In genomic region chr7:75737856-75738603, GRCh38 we compare ENCODE assay signal across 8 cellular contexts. TPM values are rescaled to one million over a fixed set of nuclear protein-coding genes. Genes with fewer than 3 reads are reported as not detected.
DNase-seq lines count a peak whose midpoint lies in the region; ATAC-seq, FAIRE-seq and TF ChIP-seq lines count a peak whose summit lies in the region.

No MANE protein-coding gene starts in this region.

- peaks cover 7% of the 10 kb centered on the region for H3K27me3 ChIP-seq in iPS-15b (ENCODE audit: control insufficient read depth, insufficient read depth, low read length)

- peaks cover 4% of the 10 kb centered on the region for H3K27me3 Mint-ChIP-seq in activated CD8-positive, alpha-beta T cell treated with anti-CD3 and anti-CD28 coated beads for 36 hours

- H3K4me3 Mint-ChIP-seq in activated CD8-positive, alpha-beta T cell treated with anti-CD3 and anti-CD28 coated beads for 36 hours = peak overlapping the region; percentile 88
- H3K4me3 Mint-ChIP-seq in stimulated activated effector memory CD8-positive, alpha-beta T cell treated with anti-CD3 and anti-CD28 coated beads, Interleukin-12 subunit alpha, Interleukin-12 subunit beta, amount 100 ng/mL, for 72 hours = peak overlapping the region; percentile 95

- FAIRE-seq in GM19239 (lab: Jason Lieb, UNC) = no peak

- CTCF ChIA-PET in activated CD8-positive, alpha-beta T cell treated with anti-CD3 and anti-CD28 coated beads for 36 hours (lab: Charles Lee) = interaction anchor here (2.6 kb wide), 1 partner anchor 25 kb away, joined by 11 read pairs; no protein-coding TSS in a partner anchor

- H3K4me1 ChIP-seq in iPS-15b (ENCODE audit: control insufficient read depth, insufficient read depth, low read length) = peaks cover 4% of the 10 kb centered on the region

- H3K4me1 Mint-ChIP-seq in activated CD8-positive, alpha-beta T cell treated with anti-CD3 and anti-CD28 coated beads for 36 hours (ENCODE audit: low read depth) = peaks cover 16% of the 10 kb centered on the region
- H3K4me1 Mint-ChIP-seq in stimulated activated effector memory CD8-positive, alpha-beta T cell treated with anti-CD3 and anti-CD28 coated beads, Interleukin-12 subunit alpha, Interleukin-12 subunit beta, amount 100 ng/mL, for 72 hours = peaks cover 26% of the 10 kb centered on the region

- peak overlapping the region; percentile 90 for H3K4me3 ChIP-seq in iPS-15b (ENCODE audit: low read depth, low read length)

- peak overlapping the region; percentile 60 for H3K9ac ChIP-seq in iPS-15b (ENCODE audit: low read depth, low read length)

- no peaks in the 10 kb centered on the region for H3K36me3 Mint-ChIP-seq in activated CD8-positive, alpha-beta T cell treated with anti-CD3 and anti-CD28 coated beads for 36 hours (ENCODE audit: low read depth)
- H3K36me3 Mint-ChIP-seq in stimulated activated effector memory CD8-positive, alpha-beta T cell treated with anti-CD3 and anti-CD28 coated beads, Interleukin-12 subunit alpha, Interleukin-12 subunit beta, amount 100 ng/mL, for 72 hours = peaks cover 13% of the 10 kb centered on the region

- no peaks in the 10 kb centered on the region for H3K9me3 ChIP-seq in iPS-15b (ENCODE audit: control insufficient read depth, insufficient read depth, low read length)

- ATAC-seq in activated CD8-positive, alpha-beta T cell treated with anti-CD3 and anti-CD28 coated beads for 36 hours = no peak
- ATAC-seq in stimulated activated effector memory CD8-positive, alpha-beta T cell treated with anti-CD3 and anti-CD28 coated beads, Interleukin-12 subunit alpha, Interleukin-12 subunit beta, amount 100 ng/mL, for 72 hours = no peak
- ATAC-seq in GM21528 (IDR thresholded peaks at IDR 0.05; ENCODE audit: low FRiP score, unreplicated experiment) = no peak
- ATAC-seq in GM19324 (IDR thresholded peaks at IDR 0.05; ENCODE audit: low FRiP score, unreplicated experiment) = no peak

- H3K36me3 ChIP-seq in iPS-15b (ENCODE audit: control insufficient read depth, insufficient read depth, low read length) = no peaks in the 10 kb centered on the region

- H3K9me3 Mint-ChIP-seq in activated CD8-positive, alpha-beta T cell treated with anti-CD3 and anti-CD28 coated beads for 36 hours = no peaks in the 10 kb centered on the region
- no peaks in the 10 kb centered on the region for H3K9me3 Mint-ChIP-seq in stimulated activated effector memory CD8-positive, alpha-beta T cell treated with anti-CD3 and anti-CD28 coated beads, Interleukin-12 subunit alpha, Interleukin-12 subunit beta, amount 100 ng/mL, for 72 hours

- peak; percentile 5 for DNase-seq in stimulated activated CD4-positive, alpha-beta T cell treated with anti-CD3 and anti-CD28 coated beads, Interleukin-1b, Interleukin-23, amount 100 ng/mL, for 48 hours
- DNase-seq in stimulated activated CD4-positive, alpha-beta T cell treated with anti-CD3 and anti-CD28 coated beads, Interleukin-4, amount 100 ng/mL, for 24 hours = no peak
- no peak for DNase-seq in activated CD8-positive, alpha-beta T cell treated with anti-CD3 and anti-CD28 coated beads for 36 hours
- peak in 1 of 2 donors; percentile 5 for DNase-seq in stimulated activated effector memory CD8-positive, alpha-beta T cell treated with anti-CD3 and anti-CD28 coated beads, Interleukin-12 subunit alpha, Interleukin-12 subunit beta, amount 100 ng/mL, for 72 hours (ENCODE audit: low spot score in 2 of 2)
- DNase-seq in GM19239 (ENCODE audit: insufficient read length, low spot score) = no peak

- intact Hi-C loops in activated CD8-positive, alpha-beta T cell treated with anti-CD3 and anti-CD28 coated beads for 36 hours (cut with micrococcal nuclease) = no loop called here

- peak overlapping the region; percentile 55 for H3K27ac Mint-ChIP-seq in activated CD8-positive, alpha-beta T cell treated with anti-CD3 and anti-CD28 coated beads for 36 hours
- peak overlapping the region; percentile 63 for H3K27ac Mint-ChIP-seq in stimulated activated effector memory CD8-positive, alpha-beta T cell treated with anti-CD3 and anti-CD28 coated beads, Interleukin-12 subunit alpha, Interleukin-12 subunit beta, amount 100 ng/mL, for 72 hours

- POLR2A ChIA-PET in activated CD8-positive, alpha-beta T cell treated with anti-CD3 and anti-CD28 coated beads for 36 hours (lab: Charles Lee) = interaction anchor here (1.1 kb wide), 1 partner anchor 10 kb away, joined by 6 read pairs; no protein-coding TSS in a partner anchor

- TF ChIP-seq CTCF in activated CD8-positive, alpha-beta T cell treated with anti-CD3 and anti-CD28 coated beads for 36 hours (IDR thresholded peaks at IDR 0.05) = no peak

RNA-seq across cellular contexts. Expression of gene HIP1, which starts 0.7 kb away (rescaled TPM):
- 1 to 10 TPM; 5.2 to 5.6 TPM for total RNA-seq in activated CD8-positive, alpha-beta T cell treated with anti-CD3 and anti-CD28 coated beads for 36 hours

RNA-seq across cellular contexts. Expression of gene CCL26, which starts 34.0 kb away (rescaled TPM):
- not detected for total RNA-seq in activated CD8-positive, alpha-beta T cell treated with anti-CD3 and anti-CD28 coated beads for 36 hours
